5 cellular contexts compared by ENCODE assay signal in the genomic region with DNA sequence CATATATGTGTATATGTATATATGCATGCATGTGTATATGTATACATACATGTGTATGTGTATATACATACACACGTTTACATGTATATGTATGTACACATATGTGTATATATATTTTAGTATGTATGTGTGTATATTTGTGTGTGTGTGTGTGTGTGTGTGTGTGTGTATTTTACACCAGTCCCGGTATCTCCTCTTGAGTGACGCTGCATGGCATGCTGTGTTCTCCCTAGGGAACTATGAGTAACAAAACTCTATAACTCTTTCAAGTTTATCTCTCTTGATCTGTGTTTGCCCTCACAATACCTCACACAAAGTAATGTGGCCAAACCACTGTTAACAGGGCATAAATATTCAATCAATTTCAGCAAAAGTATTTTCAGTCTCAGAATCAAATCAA. TPM values are rescaled to one million over a fixed set of nuclear protein-coding genes. Genes with fewer than 3 reads are reported as not detected.
"Had no signal": no experiment of that assay in that cellular context is flagged by ENCODE, and none has a peak within 500 bp of the region (broad histone marks: within the 10 kb centered on the region; RNA-seq: fewer than 3 reads in every experiment).

No MANE protein-coding gene starts in this region.

RNA-seq across cellular contexts. Expression of gene GRM5, which starts 19.2 kb away (rescaled TPM):
- total RNA-seq: suprapubic skin, transverse colon, ureter, vagina had no signal
- polyA plus RNA-seq: stomach had no signal
